In the genomic region with DNA sequence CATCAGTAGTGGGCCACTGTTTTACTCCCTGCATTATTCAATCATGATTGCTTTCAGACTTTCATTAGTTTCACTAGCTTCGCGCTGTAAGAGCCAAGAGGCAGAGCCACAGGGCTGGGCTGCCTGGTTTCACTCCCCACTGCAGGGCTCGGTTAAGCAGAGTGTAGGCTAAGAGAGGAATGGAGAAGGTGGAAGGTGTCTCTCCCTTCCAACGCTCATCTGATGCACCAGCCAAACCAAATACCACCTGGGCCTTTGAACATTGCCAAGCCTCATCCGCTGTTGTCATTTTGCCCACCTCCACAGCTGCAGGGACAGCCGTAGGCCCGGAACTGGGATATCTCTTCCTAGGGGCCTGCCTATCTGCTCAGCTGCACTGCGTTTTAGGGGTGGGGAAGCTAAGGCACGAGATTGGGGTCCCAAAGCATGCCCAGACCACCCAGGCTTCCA, we compare ENCODE assay signal across 7 cellular contexts. TPM values are rescaled to one million over a fixed set of nuclear protein-coding genes. Genes with fewer than 3 reads are reported as not detected.
A peak's percentile ranks its signal among the peaks of the same experiment; 100 is the strongest.
DNase-seq lines count a peak whose midpoint lies in the region; TF ChIP-seq lines count a peak whose summit lies in the region.
"Had no signal": no experiment of that assay in that cellular context is flagged by ENCODE, and none has a peak within 500 bp of the region (broad histone marks: within the 10 kb centered on the region; RNA-seq: fewer than 3 reads in every experiment).

No MANE protein-coding gene starts in this region.

- H3K9me3 ChIP-seq in Caco-2 (no peaks in the 10 kb centered on the region), mononuclear cell (ENCODE audit: low read depth, low read length) (no peaks in the 10 kb centered on the region)

- H3K9me3 Mint-ChIP-seq in Caco-2 (ENCODE audit: unreplicated experiment), result no peaks in the 10 kb centered on the region
- H3K9me3 Mint-ChIP-seq in activated naive CD8-positive, alpha-beta T cell (ENCODE audit: low read depth), result no peaks in the 10 kb centered on the region

- CTCF ChIA-PET in Caco-2 (lab: Charles Lee), result interaction anchor here (0.6 kb wide), 1 partner anchor 728 kb away, joined by 3 read pairs; no protein-coding TSS in a partner anchor

- H3K4me3 Mint-ChIP-seq in Caco-2 (ENCODE audit: unreplicated experiment), result peak overlapping the region; percentile 89
- H3K4me3 Mint-ChIP-seq in activated naive CD8-positive, alpha-beta T cell, result peak overlapping the region; percentile 88

- no peaks in the 10 kb centered on the region for H3K27me3 Mint-ChIP-seq in Caco-2 (ENCODE audit: insufficient read depth, unreplicated experiment)
- H3K27me3 Mint-ChIP-seq in activated naive CD8-positive, alpha-beta T cell, result no peaks in the 10 kb centered on the region

- peaks cover 4% of the 10 kb centered on the region for H3K4me1 Mint-ChIP-seq in Caco-2 (ENCODE audit: low read depth, unreplicated experiment)
- peaks cover 41% of the 10 kb centered on the region for H3K4me1 Mint-ChIP-seq in activated naive CD8-positive, alpha-beta T cell (ENCODE audit: low read depth)

- H3K36me3 Mint-ChIP-seq in Caco-2 (ENCODE audit: insufficient read depth, unreplicated experiment), result peaks cover 10% of the 10 kb centered on the region
- no peaks in the 10 kb centered on the region for H3K36me3 Mint-ChIP-seq in activated naive CD8-positive, alpha-beta T cell

- DNase-seq in Caco-2 (no peak), dedifferentiated amniotic fluid mesenchymal stem cell (ENCODE audit: extremely low spot score) (no peak), AG08395 (ENCODE audit: low spot score) (no peak), HuH-7.5 (ENCODE audit: low spot score) (no peak)

- H3K4me3 ChIP-seq in Caco-2 (ENCODE audit: low read depth, low read length) (peak overlapping the region; percentile 20), mononuclear cell (ENCODE audit: low read length) (peak overlapping the region; percentile 80)

- BruUV-seq in Caco-2 (replicated peaks; lab: Mats Ljungman, UMichigan), result TSS peak; percentile 87

- H3K27me3 ChIP-seq in Caco-2 (replicated peaks; ENCODE audit: control insufficient read depth, insufficient read depth, low read length), result no peaks in the 10 kb centered on the region
- H3K27me3 ChIP-seq in mononuclear cell (ENCODE audit: insufficient read depth, low read length), result no peaks in the 10 kb centered on the region

- H3K36me3 ChIP-seq in Caco-2 (ENCODE audit: control insufficient read depth, insufficient read depth, low read length), result no peaks in the 10 kb centered on the region; the same call in 1 of the 2 replicates

- H3K27ac Mint-ChIP-seq in Caco-2 (ENCODE audit: unreplicated experiment), result peak overlapping the region; percentile 36
- H3K27ac Mint-ChIP-seq in activated naive CD8-positive, alpha-beta T cell, result peak overlapping the region; percentile 93

- H3K4me1 ChIP-seq in Caco-2 (peaks cover 20% of the 10 kb centered on the region), mononuclear cell (ENCODE audit: insufficient read depth, low read length) (peaks cover 32% of the 10 kb centered on the region)

- no peak for TF ChIP-seq CTCF in Caco-2 (IDR thresholded peaks at IDR 0.05; ENCODE audit: insufficient read depth in 1 of 2, low read depth in 1 of 2, low read length in 1 of 2, severe bottlenecking in 1 of 2, unreplicated experiment in 1 of 2)

- intact Hi-C loops in Caco-2 (cut with micrococcal nuclease; ENCODE audit: unreplicated experiment), result loop anchor here (2.0 kb wide), 1 partner anchor 13 kb away; a partner anchor contains a TSS

- POLR2A ChIA-PET in Caco-2 (lab: Charles Lee), result no interaction called here

RNA-seq across cellular contexts. Expression of a gene that starts 0.5 kb away (rescaled TPM):
- total RNA-seq in Caco-2 (2022) (154 and 157 TPM in 2 replicates), mononuclear cell (31.8 TPM)

RNA-seq across cellular contexts. Expression of a gene that starts 13.6 kb away (rescaled TPM):
- total RNA-seq in Caco-2 (2022), result 11.3 and 11.6 TPM in 2 replicates
- 0.94 TPM for total RNA-seq in mononuclear cell

RNA-seq across cellular contexts. Expression of a gene that starts 18.5 kb away (rescaled TPM):
- total RNA-seq in Caco-2 (2022) (178 and 189 TPM in 2 replicates), mononuclear cell (9.0 TPM)

RNA-seq across cellular contexts. Expression of a gene that starts 23.5 kb away (rescaled TPM):
- total RNA-seq in Caco-2 (2022) (not detected in 2 replicates), mononuclear cell (0.31 TPM)

RNA-seq across cellular contexts. Expression of a gene that starts 32.1 kb away (rescaled TPM):
- total RNA-seq in Caco-2 (2022), result not detected in 2 replicates
- total RNA-seq in mononuclear cell, result 0.42 TPM
- total RNA-seq: lung microvascular endothelial cell had no signal

Comparison
In these comparisons a context has a peak if more than half of its experiments do, and no peak if none do; other contexts are left out.
1. RNA of a gene that starts 18.5 kb away (total RNA-seq): 178 to 189 TPM in Caco-2; 9.0 TPM in mononuclear cell (single experiment); every median in the first group is over 10 times any median in the second.